ENCODE assay signal across 26 cellular contexts in the genomic region with DNA sequence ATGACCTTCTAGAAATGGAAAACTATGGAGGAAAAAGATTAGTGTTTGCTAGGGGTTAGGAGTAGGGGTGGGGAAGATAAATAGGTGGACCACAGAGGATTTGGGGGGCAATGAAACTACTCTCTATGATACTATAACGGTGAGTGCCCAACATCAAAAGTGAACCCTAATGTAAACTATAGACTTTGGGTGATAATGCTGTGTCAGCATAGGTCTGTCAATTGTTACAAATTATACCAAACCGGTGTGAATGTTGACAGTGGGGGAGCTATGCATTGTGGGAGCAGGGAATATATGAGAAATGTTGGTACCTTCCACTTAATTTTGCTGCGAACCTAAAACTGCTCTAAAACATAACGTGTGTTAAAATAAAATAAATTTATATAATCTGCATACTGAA.
"Had no signal": no experiment of that assay in that cellular context is flagged by ENCODE, and none has a peak within 500 bp of the region (broad histone marks: within the 10 kb centered on the region; RNA-seq: fewer than 3 reads in every experiment).

No MANE protein-coding gene starts in this region.

- H3K36me3 ChIP-seq: colonic mucosa, esophagus squamous epithelium, gastrocnemius medialis, heart right ventricle, left lung, lower lobe of right lung had no signal

- H3K4me3 ChIP-seq: colonic mucosa, esophagus squamous epithelium, gastrocnemius medialis, heart right ventricle, left lung, lower lobe of right lung had no signal

- H3K4me1 ChIP-seq: colonic mucosa, esophagus squamous epithelium, gastrocnemius medialis, heart right ventricle, left lung, lower lobe of right lung had no signal

- FAIRE-seq: endometrium, islet of Langerhans, keratinocyte had no signal

- ATAC-seq: effector memory CD8-positive, alpha-beta T cell; esophagus mucosa; gastrocnemius medialis; heart right ventricle; left cardiac atrium; left lung; left ventricle myocardium superior; lower lobe of right lung; naive thymus-derived CD4-positive, alpha-beta T cell had no signal

- H3K27me3 ChIP-seq: colonic mucosa, gastrocnemius medialis, left lung had no signal

- DNase-seq: colonic mucosa; cortex of kidney; effector CD8-positive, alpha-beta T cell; effector memory CD8-positive, alpha-beta T cell; endodermal cell; erythroblast; esophagus squamous epithelium; foreskin fibroblast; foreskin melanocyte; gastrocnemius medialis; glutamatergic neuron; head of caudate nucleus; heart right ventricle; hippocampal formation; left cardiac atrium; left lung; left ventricle myocardium superior; lower lobe of right lung; mesenchymal stem cell; midbrain; naive thymus-derived CD4-positive, alpha-beta T cell had no signal

- H3K9me3 ChIP-seq: colonic mucosa, esophagus squamous epithelium, gastrocnemius medialis, heart right ventricle, left lung, lower lobe of right lung had no signal

- H3K27ac ChIP-seq: colonic mucosa, epithelial cell of prostate, esophagus squamous epithelium, gastrocnemius medialis, heart right ventricle, left lung, lower lobe of right lung had no signal
